In genomic region chr5:141022384-141022783, GRCh38 we compare ENCODE assay signal across 11 cellular contexts. TPM values are rescaled to one million over a fixed set of nuclear protein-coding genes. Genes with fewer than 3 reads are reported as not detected.
"Had no signal": no experiment of that assay in that cellular context is flagged by ENCODE, and none has a peak within 500 bp of the region (broad histone marks: within the 10 kb centered on the region; RNA-seq: fewer than 3 reads in every experiment).

No MANE protein-coding gene starts in this region.

- H3K4me3 Mint-ChIP-seq: GM23338, H9, HFFc6 had no signal

- ATAC-seq: GM23338, HCT116 had no signal

- H3K4me3 ChIP-seq: GM23248, GM23338, HAP-1 had no signal

- H3K36me3 ChIP-seq: HAP-1 had no signal

- H3K4me1 Mint-ChIP-seq: GM23338 had no signal

- H3K9ac ChIP-seq: GM23248 had no signal

- H3K4me2 ChIP-seq: GM23338 had no signal

- FAIRE-seq: H54 had no signal

- H3K27ac ChIP-seq: GM23248 had no signal

- H3K4me1 ChIP-seq: HAP-1 had no signal

- H2AFZ ChIP-seq: GM23248, GM23338 had no signal

- H3K27ac Mint-ChIP-seq: GM23338, H9, HFFc6 had no signal

- H3K9me3 Mint-ChIP-seq: GM23338, H9 had no signal

- DNase-seq: GM23248, GOT3, H7, H9, HCEC 1CT, HFFc6 had no signal

- H3K9me3 ChIP-seq: HAP-1 had no signal

RNA-seq across cellular contexts. Expression of gene PCDHB1, which starts 28.8 kb away (rescaled TPM):
- total RNA-seq: GM23248, H4, HFFc6 had no signal
- polyA plus RNA-seq: GM23248 had no signal

RNA-seq across cellular contexts. Expression of gene PCDHAC2, which starts 56.1 kb away (rescaled TPM):
- total RNA-seq: GM23248, HFFc6 had no signal
- polyA plus RNA-seq: GM23248 had no signal
